12 cellular contexts compared by ENCODE assay signal in the genomic region with DNA sequence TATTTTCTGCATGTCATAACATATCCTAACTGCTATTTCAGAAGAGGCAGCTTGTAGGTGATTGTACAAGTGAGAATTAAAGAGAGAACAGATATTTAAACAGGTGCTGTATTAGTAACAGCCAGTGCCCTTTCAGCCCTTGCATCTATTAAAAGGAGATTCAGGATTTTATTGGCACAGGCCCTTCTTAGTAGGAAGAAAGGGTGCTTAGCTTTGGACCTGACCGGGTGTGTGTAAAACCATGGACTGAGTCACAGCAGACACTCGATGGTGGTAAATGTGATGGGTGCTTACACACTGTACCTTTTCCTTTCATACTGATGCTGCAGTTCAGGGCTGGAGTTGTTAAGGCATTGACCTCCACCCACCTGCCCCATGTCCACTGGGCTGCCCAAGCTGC. TPM values are rescaled to one million over a fixed set of nuclear protein-coding genes. Genes with fewer than 3 reads are reported as not detected.
DNase-seq lines count a peak whose midpoint lies in the region; TF ChIP-seq lines count a peak whose summit lies in the region.
"Had no signal": no experiment of that assay in that cellular context is flagged by ENCODE, and none has a peak within 500 bp of the region (broad histone marks: within the 10 kb centered on the region; RNA-seq: fewer than 3 reads in every experiment).

No MANE protein-coding gene starts in this region.

- H3K79me1 ChIP-seq in mesenchymal stem cell (replicated peaks; ENCODE audit: low read length, poor library complexity, severe bottlenecking) = peaks cover 6% of the 10 kb centered on the region

- no peak overlapping the region for H2BK12ac ChIP-seq in mesenchymal stem cell (ENCODE audit: low read length in 2 of 2)

- H3K36me3 Mint-ChIP-seq in activated naive CD4-positive, alpha-beta T cell treated with anti-CD3 and anti-CD28 coated beads, Interleukin-2, amount 10 ng/mL, durations not matched to agents 7 days and 5 days = no peaks in the 10 kb centered on the region
- peaks cover 99% of the 10 kb centered on the region for H3K36me3 Mint-ChIP-seq in nephron progenitor cell (ENCODE audit: low read depth)

- H3K27ac ChIP-seq in adrenal gland (peak overlapping the region; percentile 24 to 83 (median 61)), mesenchymal stem cell (ENCODE audit: low read length, poor library complexity, severe bottlenecking) (peak overlapping the region; percentile 71), SJCRH30 (no peak overlapping the region)
- H3K27ac ChIP-seq: SK-N-MC had no signal

- H3K9me3 ChIP-seq in adrenal gland (replicated peaks in 1 of 3) (no peaks in the 10 kb centered on the region), mesenchymal stem cell (ENCODE audit: control insufficient read depth, low read length) (no peaks in the 10 kb centered on the region), SJCRH30 (replicated peaks) (no peaks in the 10 kb centered on the region)

- no peak overlapping the region for H3K4ac ChIP-seq in mesenchymal stem cell (ENCODE audit: low read depth in 1 of 2, low read length in 2 of 2)

- no peaks in the 10 kb centered on the region for H3K36me3 ChIP-seq in adrenal gland (replicated peaks in 1 of 2)
- peaks cover 3 to 13% of the 10 kb centered on the region in 2 experiments for H3K36me3 ChIP-seq in mesenchymal stem cell (ENCODE audit: control insufficient read depth in 1 of 2, insufficient read depth in 2 of 2, low read depth in 1 of 2, low read length in 2 of 2)
- H3K36me3 ChIP-seq in SJCRH30 = peaks cover 10% of the 10 kb centered on the region; the same call in 1 of the 2 replicates

- H2BK120ac ChIP-seq in mesenchymal stem cell (ENCODE audit: low read depth, low read length) = no peak overlapping the region

- no peak for TF ChIP-seq POLR2A in adrenal gland (IDR thresholded peaks at IDR 0.05)

- TF ChIP-seq CTCF in adrenal gland (IDR thresholded peaks at IDR 0.05) (no peak), foreskin fibroblast (IDR thresholded peaks at IDR 0.05; ENCODE audit: low read depth, low read length) (no peak), nephron progenitor cell (IDR thresholded peaks at IDR 0.05) (no peak)

- H4K8ac ChIP-seq in mesenchymal stem cell (ENCODE audit: low read length) = no peak overlapping the region

- H3K4me1 ChIP-seq in adrenal gland (replicated peaks in 1 of 2) (peaks cover 19 to 39% of the 10 kb centered on the region in 2 donors), mesenchymal stem cell (ENCODE audit: control insufficient read depth, insufficient read depth, low read depth, low read length) (peaks cover 27% of the 10 kb centered on the region), SJCRH30 (peaks cover 19% of the 10 kb centered on the region)

- H3K4me3 ChIP-seq in adrenal gland (no peak overlapping the region), mesenchymal stem cell (ENCODE audit: insufficient read depth in 1 of 2, low read depth in 1 of 2, low read length in 2 of 2) (no peak overlapping the region), foreskin fibroblast (ENCODE audit: low read depth in 1 of 2, low read length in 2 of 2) (no peak overlapping the region), SJCRH30 (no peak overlapping the region)
- H3K4me3 ChIP-seq: SK-N-MC had no signal

- H3K23ac ChIP-seq in mesenchymal stem cell (ENCODE audit: low read length in 2 of 2) = no peak overlapping the region

- no peak overlapping the region for H3K14ac ChIP-seq in mesenchymal stem cell (ENCODE audit: low read length in 2 of 2)

- H2AFZ ChIP-seq in mesenchymal stem cell (ENCODE audit: low read depth, low read length) = no peak overlapping the region

- intact Hi-C loops in adrenal gland (cut with DNase I) = loop anchor here in 1 of 2 donors (10.0 kb wide), 1 partner anchor 74 kb away; no protein-coding TSS in a partner anchor

- H2BK15ac ChIP-seq in mesenchymal stem cell (ENCODE audit: low read depth, poor library complexity, severe bottlenecking) = no peak overlapping the region

- H3K4me2 ChIP-seq in mesenchymal stem cell (ENCODE audit: low read length, poor library complexity, severe bottlenecking) = no peak overlapping the region

- CTCF ChIA-PET in activated naive CD4-positive, alpha-beta T cell treated with anti-CD3 and anti-CD28 coated beads, Interleukin-2, amount 10 ng/mL, durations not matched to agents 7 days and 5 days (lab: Charles Lee) = interaction anchor here (0.7 kb wide), 1 partner anchor 264 kb away, joined by 3 read pairs; no protein-coding TSS in a partner anchor

- no peak overlapping the region for H3K4me3 Mint-ChIP-seq in activated naive CD4-positive, alpha-beta T cell treated with anti-CD3 and anti-CD28 coated beads, Interleukin-2, amount 10 ng/mL, durations not matched to agents 7 days and 5 days
- H3K4me3 Mint-ChIP-seq in nephron progenitor cell = no peak overlapping the region

- no peak overlapping the region for H4K91ac ChIP-seq in mesenchymal stem cell (ENCODE audit: low read length)

- WGBS in adrenal gland, 4 donors = 50 to 62% (median 58%) methylated on average over 1 to 2 of the region's 2 CpGs
- WGBS in mesenchymal stem cell = 100% methylated on average over 2 of the region's 2 CpGs

- H3K4me1 Mint-ChIP-seq in activated naive CD4-positive, alpha-beta T cell treated with anti-CD3 and anti-CD28 coated beads, Interleukin-2, amount 10 ng/mL, durations not matched to agents 7 days and 5 days = peaks cover 56% of the 10 kb centered on the region
- peaks cover 42% of the 10 kb centered on the region for H3K4me1 Mint-ChIP-seq in nephron progenitor cell

- H3K18ac ChIP-seq in mesenchymal stem cell (ENCODE audit: low read depth in 1 of 2, low read length in 2 of 2) = no peak overlapping the region

- no peak overlapping the region for H2BK5ac ChIP-seq in mesenchymal stem cell (ENCODE audit: low read depth, low read length, poor library complexity, severe bottlenecking)

- no peak overlapping the region for H3K27ac Mint-ChIP-seq in activated naive CD4-positive, alpha-beta T cell treated with anti-CD3 and anti-CD28 coated beads, Interleukin-2, amount 10 ng/mL, durations not matched to agents 7 days and 5 days
- no peak overlapping the region for H3K27ac Mint-ChIP-seq in nephron progenitor cell

- no peaks in the 10 kb centered on the region for H3K27me3 ChIP-seq in adrenal gland
- H3K27me3 ChIP-seq in mesenchymal stem cell (ENCODE audit: control insufficient read depth in 1 of 2, insufficient read depth in 1 of 2, low read length in 2 of 2) = no peaks in the 10 kb centered on the region
- no peaks in the 10 kb centered on the region for H3K27me3 ChIP-seq in SJCRH30

- peaks cover 3% of the 10 kb centered on the region for H3K9me3 Mint-ChIP-seq in activated naive CD4-positive, alpha-beta T cell treated with anti-CD3 and anti-CD28 coated beads, Interleukin-2, amount 10 ng/mL, durations not matched to agents 7 days and 5 days
- H3K9me3 Mint-ChIP-seq in nephron progenitor cell = peaks cover 19% of the 10 kb centered on the region

- no peaks in the 10 kb centered on the region for H3K27me3 Mint-ChIP-seq in activated naive CD4-positive, alpha-beta T cell treated with anti-CD3 and anti-CD28 coated beads, Interleukin-2, amount 10 ng/mL, durations not matched to agents 7 days and 5 days
- peaks cover 3% of the 10 kb centered on the region for H3K27me3 Mint-ChIP-seq in nephron progenitor cell (ENCODE audit: low read depth, poor library complexity)

- peak overlapping the region; percentile 29 for H2AK5ac ChIP-seq in mesenchymal stem cell (ENCODE audit: low read length, severe bottlenecking)

- peak overlapping the region; percentile 85 for H3K9ac ChIP-seq in mesenchymal stem cell (ENCODE audit: low read length)

- DNase-seq in COR-L47 (lab: John Stamatoyannopoulos, UW) = peak; percentile 14
- DNase-seq in NCI-H2029 (lab: John Stamatoyannopoulos, UW) = peak; percentile 91
- no peak for DNase-seq in adrenal gland
- no peak for DNase-seq in mesenchymal stem cell
- DNase-seq in foreskin fibroblast = no peak
- no peak for DNase-seq in activated naive CD4-positive, alpha-beta T cell treated with anti-CD3 and anti-CD28 coated beads, Interleukin-2, amount 10 ng/mL, durations not matched to agents 7 days and 5 days
- DNase-seq in SJCRH30 = no peak
- DNase-seq in nephron progenitor cell = no peak
- DNase-seq: activated CD8-positive, alpha-beta memory T cell treated with anti-CD3 and anti-CD28 coated beads, Interleukin-2, amount 50 U/mL, for 4 hours; DND-41; stimulated activated CD4-positive, alpha-beta T cell treated with anti-CD3 and anti-CD28 coated beads, Interleukin-2, amount 100 ng/mL, for 48 hours had no signal

RNA-seq across cellular contexts. Expression of a gene that starts 12.7 kb away (rescaled TPM):
- total RNA-seq in adrenal gland = 1 to 10 TPM in 6 of 8 donors, under 1 TPM in 2; 0.47 to 2.9 (median 1.5) TPM
- polyA plus RNA-seq in adrenal gland = 1 to 10 TPM; 1.8 to 7.5 (median 6.1) TPM
- polyA plus RNA-seq in mesenchymal stem cell (2013, experiment 1 of 2) = 0.29 TPM
- 0.21 TPM for polyA plus RNA-seq in mesenchymal stem cell (2013, experiment 2 of 2)
- total RNA-seq in SJCRH30 (2014; rRNA removed; shearing (Covaris generic)) = 1.7 and 2.3 TPM in 2 replicates

Comparison
In these comparisons a context has a peak if more than half of its experiments do, and no peak if none do; other contexts are left out.
1. DNase-seq: peak in COR-L47 (single experiment) and NCI-H2029 (single experiment); none in adrenal gland (0 of 7), mesenchymal stem cell (single experiment), foreskin fibroblast (0 of 2), activated naive CD4-positive, alpha-beta T cell treated with anti-CD3 and anti-CD28 coated beads, Interleukin-2, amount 10 ng/mL, durations not matched to agents 7 days and 5 days (single experiment), SJCRH30 (0 of 2) and nephron progenitor cell (single experiment).